22 cellular contexts compared by ENCODE assay signal in the genomic region with DNA sequence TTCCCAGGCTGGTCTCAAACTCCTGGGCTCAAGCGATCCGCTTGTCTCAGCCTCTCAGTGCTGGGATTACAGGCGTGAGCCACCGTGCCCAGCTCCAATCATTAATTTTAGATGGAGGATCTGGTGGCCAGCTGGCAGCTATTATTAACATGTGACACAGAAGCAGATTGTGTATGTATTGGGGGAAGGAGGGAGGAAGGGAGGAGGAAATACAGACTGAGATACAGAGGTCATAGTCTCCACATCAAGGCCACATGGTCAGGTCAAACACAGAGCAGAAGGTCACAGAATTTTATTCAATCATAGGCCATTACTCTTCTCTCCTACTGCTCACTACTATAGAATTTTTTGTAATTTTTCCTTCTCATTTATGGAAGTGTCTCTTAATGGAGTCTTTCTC. TPM values are rescaled to one million over a fixed set of nuclear protein-coding genes. Genes with fewer than 3 reads are reported as not detected.
"Had no signal": no experiment of that assay in that cellular context is flagged by ENCODE, and none has a peak within 500 bp of the region (broad histone marks: within the 10 kb centered on the region; RNA-seq: fewer than 3 reads in every experiment).

No MANE protein-coding gene starts in this region.

- H3K4me3 ChIP-seq: adrenal gland, spleen, tibial artery had no signal

- H3K27ac ChIP-seq: adrenal gland, spleen, tibial artery had no signal

- H3K4me1 ChIP-seq: adrenal gland, spleen had no signal

- H3K9me3 ChIP-seq: adrenal gland, spleen, tibial artery had no signal

- ATAC-seq: activated CD4-positive, alpha-beta T cell treated with anti-CD3 and anti-CD28 coated beads for 36 hours; activated naive CD4-positive, alpha-beta T cell treated with anti-CD3 and anti-CD28 coated beads, Interleukin-2, amount 50 U/mL, for 72 hours; esophagus mucosa; naive thymus-derived CD4-positive, alpha-beta T cell; sciatic nerve; WTC11 had no signal

- H3K27me3 ChIP-seq: adrenal gland, spleen, tibial artery had no signal

- DNase-seq: activated CD4-positive, alpha-beta T cell treated with anti-CD3 and anti-CD28 coated beads for 36 hours; activated CD4-positive, alpha-beta T cell treated with anti-CD3 and anti-CD28 coated beads, Interleukin-2, amount 50 U/mL, for 48 hours; activated gamma-delta T cell treated with Interleukin-2 at 50 U/mL for 16 hours; adrenal gland; effector CD8-positive, alpha-beta T cell; naive thymus-derived CD4-positive, alpha-beta T cell; spleen; stimulated activated CD8-positive, alpha-beta memory T cell treated with anti-CD3 and anti-CD28 coated beads, Interleukin-4, amount 100 ng/mL, for 48 hours; stimulated activated naive CD4-positive, alpha-beta T cell treated with Interleukin-2 at 50 U/mL for 16 hours; substantia nigra; SW 1271; tibial artery had no signal

- H3K36me3 ChIP-seq: adrenal gland, spleen, tibial artery had no signal

RNA-seq across cellular contexts. Expression of a gene that starts 57.9 kb away (rescaled TPM):
- total RNA-seq: bronchial epithelial cell, mononuclear cell, osteocyte, pulmonary artery endothelial cell had no signal
- polyA plus RNA-seq: naive thymus-derived CD4-positive, alpha-beta T cell had no signal

RNA-seq across cellular contexts. Expression of a gene that starts 57.9 kb away (rescaled TPM):
- total RNA-seq: activated CD4-positive, alpha-beta T cell treated with anti-CD3 and anti-CD28 coated beads for 36 hours; activated naive CD4-positive, alpha-beta T cell treated with anti-CD3 and anti-CD28 coated beads, Interleukin-2, amount 50 U/mL, for 72 hours; activated T-helper 1 cell treated with anti-CD3 and anti-CD28 coated beads, Interleukin-12 subunit alpha, Interleukin-12 subunit beta, Interleukin-2, Interleukin-4 antibody, amounts not matched to agents 30 ng/mL and 10 ng/mL and 1 ng/mL, durations not matched to agents 14 hours and 24 hours and 36 hours; bronchial epithelial cell; esophagus mucosa; mononuclear cell; osteocyte; pulmonary artery endothelial cell; T-helper 2 cell treated with Interferon-gamma antibody and Interleukin-4, amounts not matched to agents 100 ng/mL and 5 ng/mL, for 36 hours; WTC11 had no signal
- polyA plus RNA-seq: naive thymus-derived CD4-positive, alpha-beta T cell had no signal
